Comparison of ENCODE assay signal across 23 cellular contexts in the genomic region with DNA sequence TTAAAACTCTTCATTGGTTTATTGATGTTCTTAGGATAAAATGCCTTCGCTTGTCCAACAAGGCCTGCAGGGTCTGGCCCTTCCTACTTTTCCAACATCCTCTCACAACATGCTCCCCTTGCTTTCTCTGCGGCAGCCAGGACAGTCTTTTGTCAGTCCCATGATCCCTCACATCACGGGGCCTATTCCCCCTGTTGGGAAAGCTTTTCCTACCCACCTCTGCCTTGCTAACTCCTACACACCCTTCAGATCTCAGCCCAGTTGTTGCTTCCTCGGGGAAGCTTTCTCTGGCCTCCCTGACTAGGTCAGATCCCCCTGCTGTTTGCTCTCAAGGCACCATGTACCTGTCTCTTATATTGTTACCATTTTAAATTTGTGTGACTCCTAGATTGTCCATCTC. TPM values are rescaled to one million over a fixed set of nuclear protein-coding genes. Genes with fewer than 3 reads are reported as not detected.
DNase-seq lines count a peak whose midpoint lies in the region; ATAC-seq and TF ChIP-seq lines count a peak whose summit lies in the region.
"Had no signal": no experiment of that assay in that cellular context is flagged by ENCODE, and none has a peak within 500 bp of the region (broad histone marks: within the 10 kb centered on the region; RNA-seq: fewer than 3 reads in every experiment).

No MANE protein-coding gene starts in this region.

- DNase-seq in activated naive CD4-positive, alpha-beta T cell treated with anti-CD3 and anti-CD28 coated beads, Interleukin-2, amount 10 ng/mL, durations not matched to agents 7 days and 5 days = peak; percentile 9
- DNase-seq in activated naive CD4-positive, alpha-beta T cell treated with anti-CD3 and anti-CD28 coated beads, Interleukin-2, amount 50 U/mL, for 16 hours = no peak
- DNase-seq in dorsolateral prefrontal cortex (no peak), glutamatergic neuron (no peak), NOMO-1 treated with DMSO at 0.1 percent for 48 hours (lab: John Stamatoyannopoulos, UW; ENCODE audit: unreplicated experiment) (no peak), sciatic nerve (ENCODE audit: low spot score) (no peak), glomerular visceral epithelial cell (ENCODE audit: extremely low spot score) (no peak)
- DNase-seq: AML-193; Caco-2; Calu3; CD4-positive, alpha-beta T cell; CD8-positive, alpha-beta T cell; DND-41; EL; GDM1 had no signal

- H3K27ac ChIP-seq in dorsolateral prefrontal cortex = peak overlapping the region in 42 of 59 donors; percentile 5 to 90 (median 48)
- H3K27ac ChIP-seq in temporal lobe (ENCODE audit: low read depth, low read length) = peak overlapping the region; percentile 38
- H3K27ac ChIP-seq: 22Rv1; A549; BLaER1 treated with 17β-estradiol and CSF1 and Interleukin-3, amounts not matched to agents 10 nM and 100 nM; C4-2B had no signal

- intact Hi-C loops in dorsolateral prefrontal cortex (cut with DNase I) = no loop called here
- intact Hi-C loops in sciatic nerve (cut with DNase I) = no loop called here

- no peak overlapping the region for H3K4me3 Mint-ChIP-seq in activated naive CD4-positive, alpha-beta T cell treated with anti-CD3 and anti-CD28 coated beads, Interleukin-2, amount 10 ng/mL, durations not matched to agents 7 days and 5 days
- H3K4me3 Mint-ChIP-seq in glutamatergic neuron (ENCODE audit: unreplicated experiment) = no peak overlapping the region
- H3K4me3 Mint-ChIP-seq: B cell; CD4-positive, alpha-beta T cell; CD8-positive, alpha-beta T cell had no signal

- ATAC-seq in sciatic nerve = no peak
- ATAC-seq: A549; CD8-positive, alpha-beta T cell; GM12878 had no signal

- H3K4me3 ChIP-seq in dorsolateral prefrontal cortex = no peak overlapping the region
- H3K4me3 ChIP-seq: A549; BLaER1 treated with 17β-estradiol and CSF1 and Interleukin-3, amounts not matched to agents 10 nM and 100 nM; GM12878 had no signal

- H3K27me3 Mint-ChIP-seq in activated naive CD4-positive, alpha-beta T cell treated with anti-CD3 and anti-CD28 coated beads, Interleukin-2, amount 10 ng/mL, durations not matched to agents 7 days and 5 days = peaks cover 15% of the 10 kb centered on the region
- peaks cover 6% of the 10 kb centered on the region for H3K27me3 Mint-ChIP-seq in glutamatergic neuron (ENCODE audit: unreplicated experiment)
- H3K27me3 Mint-ChIP-seq: B cell had no signal

- no peaks in the 10 kb centered on the region for H3K27me3 ChIP-seq in dorsolateral prefrontal cortex
- H3K27me3 ChIP-seq: BLaER1 treated with 17β-estradiol and CSF1 and Interleukin-3, amounts not matched to agents 10 nM and 100 nM had no signal

- H3K9me3 Mint-ChIP-seq in activated naive CD4-positive, alpha-beta T cell treated with anti-CD3 and anti-CD28 coated beads, Interleukin-2, amount 10 ng/mL, durations not matched to agents 7 days and 5 days = no peaks in the 10 kb centered on the region
- peaks cover 9% of the 10 kb centered on the region for H3K9me3 Mint-ChIP-seq in glutamatergic neuron (ENCODE audit: unreplicated experiment)
- H3K9me3 Mint-ChIP-seq: CD4-positive, alpha-beta T cell; CD8-positive, alpha-beta T cell had no signal

- H3K4me1 Mint-ChIP-seq in activated naive CD4-positive, alpha-beta T cell treated with anti-CD3 and anti-CD28 coated beads, Interleukin-2, amount 10 ng/mL, durations not matched to agents 7 days and 5 days = no peaks in the 10 kb centered on the region
- peaks cover 24% of the 10 kb centered on the region for H3K4me1 Mint-ChIP-seq in glutamatergic neuron (ENCODE audit: low read depth, unreplicated experiment)
- H3K4me1 Mint-ChIP-seq: B cell had no signal

- H3K27ac Mint-ChIP-seq in activated naive CD4-positive, alpha-beta T cell treated with anti-CD3 and anti-CD28 coated beads, Interleukin-2, amount 10 ng/mL, durations not matched to agents 7 days and 5 days = no peak overlapping the region
- H3K27ac Mint-ChIP-seq in glutamatergic neuron (ENCODE audit: unreplicated experiment) = peak overlapping the region; percentile 28
- H3K27ac Mint-ChIP-seq: B cell; CD4-positive, alpha-beta T cell; CD8-positive, alpha-beta T cell had no signal

- no peak for TF ChIP-seq CTCF in dorsolateral prefrontal cortex (IDR thresholded peaks at IDR 0.05 in 54 of 56, conservative IDR thresholded peaks at IDR 0.05 in 2 of 56; ENCODE audit: low read depth in 1 of 56, partially characterized antibody in 56 of 56)
- TF ChIP-seq CTCF in glutamatergic neuron (IDR thresholded peaks at IDR 0.05; ENCODE audit: partially characterized antibody, unreplicated experiment) = no peak

- no peaks in the 10 kb centered on the region for H3K36me3 Mint-ChIP-seq in activated naive CD4-positive, alpha-beta T cell treated with anti-CD3 and anti-CD28 coated beads, Interleukin-2, amount 10 ng/mL, durations not matched to agents 7 days and 5 days
- no peaks in the 10 kb centered on the region for H3K36me3 Mint-ChIP-seq in glutamatergic neuron (ENCODE audit: unreplicated experiment)
- H3K36me3 Mint-ChIP-seq: CD8-positive, alpha-beta T cell had no signal

- CTCF ChIA-PET in activated naive CD4-positive, alpha-beta T cell treated with anti-CD3 and anti-CD28 coated beads, Interleukin-2, amount 10 ng/mL, durations not matched to agents 7 days and 5 days (lab: Charles Lee) = no interaction called here

RNA-seq across cellular contexts. Expression of a gene that starts 19.0 kb away (rescaled TPM):
- 100 to 1,000 TPM in 107 of 120 experiments, 10 to 100 TPM in 13; 30.3 to 213 (median 129) TPM for total RNA-seq in dorsolateral prefrontal cortex
- total RNA-seq in glutamatergic neuron (ENCODE audit: unreplicated experiment) = 44.8 TPM
- 5.9 TPM for total RNA-seq in temporal lobe
- total RNA-seq in sciatic nerve = 0.36 TPM
- total RNA-seq: A172 had no signal

RNA-seq across cellular contexts. Expression of a gene that starts 50.9 kb away (rescaled TPM):
- total RNA-seq in dorsolateral prefrontal cortex (10 to 100 TPM; 28.2 to 65.2 (median 48.3) TPM), glutamatergic neuron (ENCODE audit: unreplicated experiment) (59.9 TPM), temporal lobe (7.4 TPM), sciatic nerve (36.2 TPM)
